ENCODE assay signal across 27 cellular contexts in the genomic region with DNA sequence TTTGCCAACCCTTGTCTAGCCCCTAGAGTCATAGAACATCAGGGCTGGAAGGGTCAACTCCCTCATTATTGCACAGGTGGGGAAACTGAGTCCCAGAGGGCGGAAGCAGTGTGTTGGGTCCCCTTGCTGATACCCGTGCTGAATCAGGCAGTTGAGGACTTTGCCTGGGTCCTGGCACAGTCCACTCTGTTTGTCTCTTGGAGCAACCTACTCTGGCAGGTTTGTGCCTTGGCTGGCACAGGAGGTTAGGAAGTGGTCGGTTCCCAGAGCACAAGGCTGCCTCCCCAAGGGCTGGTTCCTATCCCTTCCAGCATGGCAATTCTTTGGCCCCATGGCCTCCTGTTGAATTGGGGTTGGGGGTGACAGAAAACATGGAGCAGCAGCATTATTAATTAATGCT.
"Had no signal": no experiment of that assay in that cellular context is flagged by ENCODE, and none has a peak within 500 bp of the region (broad histone marks: within the 10 kb centered on the region; RNA-seq: fewer than 3 reads in every experiment).

No MANE protein-coding gene starts in this region.

- H2AFZ ChIP-seq: parathyroid adenoma had no signal

- H3K9me3 ChIP-seq: esophagus squamous epithelium, lower lobe of right lung, neutrophil, right atrium auricular region, sigmoid colon, stomach, testis, tibial artery, upper lobe of left lung had no signal

- H3K27ac Mint-ChIP-seq: effector memory CD8-positive, alpha-beta T cell; immature natural killer cell; natural killer cell; progenitor cell of endocrine pancreas; stimulated activated effector memory CD8-positive, alpha-beta T cell treated with anti-CD3 and anti-CD28 coated beads, Interleukin-12 subunit alpha, Interleukin-12 subunit beta, amount 100 ng/mL, for 72 hours had no signal

- ATAC-seq: effector memory CD8-positive, alpha-beta T cell; left colon; left ventricle myocardium superior; lower lobe of right lung; natural killer cell had no signal

- H3K36me3 Mint-ChIP-seq: immature natural killer cell; natural killer cell; stimulated activated effector memory CD8-positive, alpha-beta T cell treated with anti-CD3 and anti-CD28 coated beads, Interleukin-12 subunit alpha, Interleukin-12 subunit beta, amount 100 ng/mL, for 72 hours had no signal

- H3K27me3 ChIP-seq: esophagus squamous epithelium, right atrium auricular region, sigmoid colon, stomach, testis, tibial artery, upper lobe of left lung had no signal

- H3K36me3 ChIP-seq: esophagus squamous epithelium, lower lobe of right lung, neutrophil, right atrium auricular region, sigmoid colon, stomach, tibial artery, upper lobe of left lung had no signal

- DNase-seq: cortex of kidney; effector memory CD8-positive, alpha-beta T cell; erythroblast; esophagus squamous epithelium; foreskin melanocyte; hypothalamus; immature natural killer cell; islet precursor cell; kidney glomerular epithelial cell; left colon; left ventricle myocardium superior; lower lobe of right lung; natural killer cell; stimulated activated CD4-positive, alpha-beta T cell treated with anti-CD3 and anti-CD28 coated beads, Interleukin-2, amount 100 ng/mL, for 24 hours; stimulated activated CD4-positive, alpha-beta T cell treated with anti-CD3 and anti-CD28 coated beads, Interleukin-4, amount 100 ng/mL, for 24 hours; stimulated activated naive CD4-positive, alpha-beta T cell treated with Interleukin-2 at 50 U/mL for 16 hours; stomach; substantia nigra; testis; tibial artery; upper lobe of left lung had no signal

- H3K9ac ChIP-seq: parathyroid adenoma had no signal

- H3K4me1 ChIP-seq: lower lobe of right lung, parathyroid adenoma, right atrium auricular region, sigmoid colon, stomach, testis had no signal

- H3K4me3 ChIP-seq: esophagus squamous epithelium, lower lobe of right lung, right atrium auricular region, sigmoid colon, stomach, testis, tibial artery, upper lobe of left lung had no signal

- H3K4me3 Mint-ChIP-seq: effector memory CD8-positive, alpha-beta T cell; immature natural killer cell; natural killer cell; stimulated activated effector memory CD8-positive, alpha-beta T cell treated with anti-CD3 and anti-CD28 coated beads, Interleukin-12 subunit alpha, Interleukin-12 subunit beta, amount 100 ng/mL, for 72 hours had no signal

- H3K9me3 Mint-ChIP-seq: effector memory CD8-positive, alpha-beta T cell; immature natural killer cell; natural killer cell; stimulated activated effector memory CD8-positive, alpha-beta T cell treated with anti-CD3 and anti-CD28 coated beads, Interleukin-12 subunit alpha, Interleukin-12 subunit beta, amount 100 ng/mL, for 72 hours had no signal

- H3K27ac ChIP-seq: esophagus squamous epithelium, lower lobe of right lung, neutrophil, parathyroid adenoma, right atrium auricular region, sigmoid colon, stomach, testis, tibial artery, upper lobe of left lung had no signal

- H3K27me3 Mint-ChIP-seq: progenitor cell of endocrine pancreas had no signal

- H3K79me2 ChIP-seq: parathyroid adenoma had no signal
